Comparison of ENCODE assay signal across 9 cellular contexts in genomic region chr1:164602480-164603093, GRCh38. TPM values are rescaled to one million over a fixed set of nuclear protein-coding genes. Genes with fewer than 3 reads are reported as not detected.
A peak's percentile ranks its signal among the peaks of the same experiment; 100 is the strongest.
DNase-seq lines count a peak whose midpoint lies in the region; ATAC-seq and TF ChIP-seq lines count a peak whose summit lies in the region.
"Had no signal": no experiment of that assay in that cellular context is flagged by ENCODE, and none has a peak within 500 bp of the region (broad histone marks: within the 10 kb centered on the region; RNA-seq: fewer than 3 reads in every experiment).

No MANE protein-coding gene starts in this region.

- no peaks in the 10 kb centered on the region for H4K20me1 ChIP-seq in PC-9 (ENCODE audit: insufficient read depth)

- DNase-seq in EL, result peak; percentile 63
- peak; percentile 65 to 83 for DNase-seq in PC-9
- peak; percentile 91 for DNase-seq in renal cortical epithelial cell (ENCODE audit: low read depth)
- no peak for DNase-seq in middle frontal gyrus (ENCODE audit: extremely low spot score, low spot score)
- DNase-seq in mesenteric fat pad (ENCODE audit: low spot score), result no peak
- DNase-seq in T-helper 1 cell, result no peak
- DNase-seq: activated naive CD8-positive, alpha-beta T cell treated with anti-CD3 and anti-CD28 coated beads, Interleukin-2, amount 10 ng/mL, durations not matched to agents 7 days and 5 days had no signal

- TF ChIP-seq POLR2A in gastroesophageal sphincter (IDR thresholded peaks at IDR 0.05), result no peak

- no peaks in the 10 kb centered on the region for H3K27me3 ChIP-seq in PC-9 (ENCODE audit: insufficient read depth, low read depth)
- no peaks in the 10 kb centered on the region for H3K27me3 ChIP-seq in gastroesophageal sphincter

- H3K27ac ChIP-seq in PC-9, result peak overlapping the region; percentile 95
- H3K27ac ChIP-seq in gastroesophageal sphincter, result peak overlapping the region; percentile 57 to 83 (median 76)

- POLR2A ChIA-PET in PC-9 (lab: Charles Lee; ENCODE audit: unreplicated experiment), result interaction anchor here (0.8 to 1.3 kb wide), 3 partner anchors 9 to 1045 kb away, joined by 4 to 15 read pairs (median 14); partner anchors contain the start of gene PBX1

- peaks cover 37% of the 10 kb centered on the region for H3F3A ChIP-seq in PC-9 (ENCODE audit: insufficient read depth, low read depth)

- peak overlapping the region; percentile 26 for H2AFZ ChIP-seq in PC-9

- H3K9me2 ChIP-seq in PC-9 (ENCODE audit: insufficient read depth), result no peaks in the 10 kb centered on the region

- peak overlapping the region; percentile 83 for H3K4me2 ChIP-seq in PC-9

- WGBS in gastroesophageal sphincter (ENCODE audit: low coverage in 1 of 2), 2 donors, result 1 to 6% methylated on average over 10 of the region's 10 CpGs

- TF ChIP-seq EP300 in gastroesophageal sphincter (IDR thresholded peaks at IDR 0.05), result no peak

- no peak for TF ChIP-seq CTCF in PC-9 (conservative IDR thresholded peaks at IDR 0.05)
- no peak for TF ChIP-seq CTCF in gastroesophageal sphincter (IDR thresholded peaks at IDR 0.05)

- peak overlapping the region; percentile 49 for H3K4me3 ChIP-seq in PC-9
- H3K4me3 ChIP-seq in gastroesophageal sphincter, result peak overlapping the region in 1 of 2 donors; percentile 28

- intact Hi-C loops in PC-9 (cut with micrococcal nuclease; ENCODE audit: unreplicated experiment), result loop anchor here (1.0 to 10.0 kb wide), 10 partner anchors 9 to 562 kb away; no protein-coding TSS in a partner anchor

- H3K9me3 ChIP-seq in PC-9 (ENCODE audit: insufficient read depth, low read depth), result no peaks in the 10 kb centered on the region
- H3K9me3 ChIP-seq in gastroesophageal sphincter, result no peaks in the 10 kb centered on the region

- H3K4me1 ChIP-seq in PC-9 (replicated peaks; ENCODE audit: insufficient read depth) (peaks cover 69% of the 10 kb centered on the region), gastroesophageal sphincter (peaks cover 18 to 100% (median 20%) of the 10 kb centered on the region in 3 donors)

- BruUV-seq in PC-9 (replicated peaks; lab: Mats Ljungman, UMichigan), result no TSS peak

- CTCF ChIA-PET in PC-9 (lab: Charles Lee), result interaction anchor here (0.6 to 1.4 kb wide), 6 partner anchors 9 to 1803 kb away, joined by 3 to 8 read pairs (median 5); partner anchors contain the start of gene PBX1

- H3K79me2 ChIP-seq in PC-9 (ENCODE audit: low read depth), result peaks cover 35% of the 10 kb centered on the region

- ATAC-seq in gastroesophageal sphincter (peak; percentile 69), GM18858 (IDR thresholded peaks at IDR 0.05; ENCODE audit: unreplicated experiment) (no peak)

- H3K36me3 ChIP-seq in PC-9 (ENCODE audit: low read depth), result 0 out of 2 replicates have a peak, but pooled peaks cover 9% of the 10 kb centered on the region
- peaks cover 0 to 6% of the 10 kb centered on the region in 2 donors for H3K36me3 ChIP-seq in gastroesophageal sphincter

RNA-seq across cellular contexts. Expression of gene PBX1, which starts 43.6 kb away (rescaled TPM):
- total RNA-seq in PC-9 (2021), result 44.5 and 57.7 TPM in 2 replicates
- total RNA-seq in gastroesophageal sphincter, result 100 to 1,000 TPM in 3 of 4 donors, 10 to 100 TPM in 1; 75.8 to 177 (median 140) TPM
- 1.6 and 20.5 TPM in 2 replicates for total RNA-seq in renal cortical epithelial cell
- total RNA-seq in mesenteric fat pad, result 87.2 TPM

Comparison
In these comparisons a context has a peak if more than half of its experiments do, and no peak if none do; other contexts are left out.
1. DNase-seq: peak in EL (single experiment), PC-9 (2 of 2) and renal cortical epithelial cell (single experiment); none in middle frontal gyrus (single experiment), mesenteric fat pad (single experiment) and T-helper 1 cell (0 of 5).